ENCODE assay signal across 8 cellular contexts in genomic region chr11:47578524-47579460, GRCh38. TPM values are rescaled to one million over a fixed set of nuclear protein-coding genes. Genes with fewer than 3 reads are reported as not detected.
A peak's percentile ranks its signal among the peaks of the same experiment; 100 is the strongest.
DNase-seq lines count a peak whose midpoint lies in the region; ATAC-seq and TF ChIP-seq lines count a peak whose summit lies in the region.

Gene KBTBD4, minus strand, starts transcription at chr11:47578970. Its CDS starts 19 bp downstream, at chr11:47578951.
Gene NDUFS3, plus strand, starts transcription at chr11:47579074. Its CDS starts 18 bp downstream, at chr11:47579092.

- H3K4me1 Mint-ChIP-seq in natural killer cell, result peaks cover 38 to 44% of the 10 kb centered on the region in 2 donors

- H3K27me3 Mint-ChIP-seq in natural killer cell (ENCODE audit: low read depth in 2 of 2), result no peaks in the 10 kb centered on the region

- H3K9me3 Mint-ChIP-seq in natural killer cell, result no peaks in the 10 kb centered on the region

- ATAC-seq in natural killer cell, result peak; percentile 95 to 98 (median 97)

- H3K4me3 ChIP-seq in LNCaP clone FGC (ENCODE audit: low read depth, low read length) (peak within 1 kb of the TSS; percentile 97), fibroblast of mammary gland (ENCODE audit: control insufficient read depth, low read depth, low read length) (peak within 1 kb of the TSS; percentile 96)

- H3K36me3 Mint-ChIP-seq in natural killer cell, result no peaks in the 10 kb centered on the region

- intact Hi-C loops in natural killer cell (cut with micrococcal nuclease), result loop anchor here (2.0 kb wide), 1 partner anchor 56 kb away; no protein-coding TSS in a partner anchor

- H3K4me3 Mint-ChIP-seq in natural killer cell, result peak within 1 kb of the TSS; percentile 97

- DNase-seq in EH (ENCODE audit: low read depth), result peak; percentile 85
- peak; percentile 82 for DNase-seq in H4 (ENCODE audit: low spot score)
- peak; percentile 78 for DNase-seq in LNCaP clone FGC (ENCODE audit: low read depth)
- peak; percentile 88 for DNase-seq in RPMI8226
- peak; percentile 83 to 84 for DNase-seq in activated T-helper 1 cell treated with anti-CD3 and anti-CD28 coated beads, Interleukin-2, amount 50 U/mL, for 16 hours (ENCODE audit: low read depth in 1 of 2, low spot score in 1 of 2)
- peak; percentile 90 for DNase-seq in fibroblast of mammary gland (ENCODE audit: low read depth)
- peak; percentile 88 for DNase-seq in natural killer cell
- DNase-seq in stimulated activated naive CD4-positive, alpha-beta T cell (lab: John Stamatoyannopoulos, UW), result peak; percentile 80 to 94 (median 86)

- H3K27ac Mint-ChIP-seq in natural killer cell, result peak within 1 kb of the TSS; percentile 91 to 99

- TF ChIP-seq CTCF in LNCaP clone FGC (IDR thresholded peaks at IDR 0.05; ENCODE audit: control insufficient read depth, extremely low read depth, insufficient read depth) (no peak), fibroblast of mammary gland (conservative IDR thresholded peaks at IDR 0.05; ENCODE audit: control insufficient read depth, insufficient read depth, low read depth, low read length) (no peak), natural killer cell (IDR thresholded peaks at IDR 0.05) (no peak)

RNA-seq across cellular contexts. Expression of gene KBTBD4, which starts in this region (rescaled TPM):
- 30.8 and 35.5 TPM in 2 replicates for total RNA-seq in H4 (2014; rRNA removed; shearing (Covaris generic))
- 10 to 100 TPM; 17.7 to 24.1 (median 20.9) TPM for total RNA-seq in natural killer cell

RNA-seq across cellular contexts. Expression of gene NDUFS3, which starts in this region (rescaled TPM):
- 94.6 and 122 TPM in 2 replicates for total RNA-seq in H4 (2014; rRNA removed; shearing (Covaris generic))
- total RNA-seq in natural killer cell, result 100 to 1,000 TPM; 114 to 138 (median 115) TPM

Comparison
In these comparisons a context has a peak if more than half of its experiments do, and no peak if none do; other contexts are left out.
1. Peak in every context shown above with its lines: DNase-seq, ATAC-seq and H3K4me3 ChIP-seq.